Comparison of ENCODE assay signal across 17 cellular contexts in genomic region chr10:29584436-29584835, GRCh38.
"Had no signal": no experiment of that assay in that cellular context is flagged by ENCODE, and none has a peak within 500 bp of the region (broad histone marks: within the 10 kb centered on the region; RNA-seq: fewer than 3 reads in every experiment).

No MANE protein-coding gene starts in this region.

- H3K9me3 ChIP-seq: testis had no signal

- ATAC-seq: naive thymus-derived CD8-positive, alpha-beta T cell had no signal

- H3K4me3 ChIP-seq: testis had no signal

- DNase-seq: activated B cell treated with CpG ODN at 0.5 μM for 24 hours; activated CD4-positive, alpha-beta T cell treated with anti-CD3 and anti-CD28 coated beads, Interleukin-2, amount 50 U/mL, for 1 hour; activated naive CD4-positive, alpha-beta T cell treated with Interleukin-2 at 50 U/mL for 16 hours; activated T-cell treated with anti-CD3 and anti-CD28 coated beads, Interleukin-2, amount 50 U/mL, for 48 hours; aorta; caudate nucleus; hypothalamus; immature natural killer cell; kidney; left colon; mesenchymal stem cell; naive thymus-derived CD8-positive, alpha-beta T cell; occipital lobe; posterior cingulate gyrus; stimulated activated naive CD4-positive, alpha-beta T cell; T-helper 1 cell; testis had no signal

- H3K27ac ChIP-seq: testis had no signal

- H3K27me3 ChIP-seq: testis had no signal
